ENCODE assay signal across 1 cellular context in genomic region chr12:123670882-123671728, GRCh38.
TF ChIP-seq lines count a peak whose summit lies in the region.

TSS of gene TCTN2 (plus strand) at chr12:123671113. CDS start at chr12:123671241, 128 bp downstream.

TF ChIP-seq in K562, 482 proteins besides CTCF, POLR2A, EP300 and RAD21 (continued from another document and continues in another):
- TF ChIP-seq FOXO4 (CRISPR knock-in tag; IDR thresholded peaks at IDR 0.05) (no peak), CBX2 (IDR thresholded peaks at IDR 0.05; ENCODE audit: insufficient read depth, low read length, poor library complexity, severe bottlenecking) (no peak), HINFP (tag; conservative IDR thresholded peaks at IDR 0.05; ENCODE audit: low read depth) (no peak), ZNF224 (CRISPR knock-in tag; IDR thresholded peaks at IDR 0.05) (no peak), E2F6 (IDR thresholded peaks at IDR 0.05; ENCODE audit: borderline replicate concordance in 1 of 2, extremely low read depth in 1 of 2, insufficient read depth in 1 of 2, insufficient read length in 1 of 2, low read depth in 1 of 2, low read length in 1 of 2, poor library complexity in 1 of 2, severe bottlenecking in 1 of 2) (peak in 1 of 2 experiments; percentile 54), MAZ (CRISPR knock-in tag; conservative IDR thresholded peaks at IDR 0.05 in 1 of 2, IDR thresholded peaks at IDR 0.05 in 1 of 2) (0 out of 4 replicates have a peak, but pooled peaks of 1 of the 2 experiments have one; percentile 19), RUNX1 (IDR thresholded peaks at IDR 0.05; ENCODE audit: low read depth) (no peak), ZNF780A (CRISPR knock-in tag; IDR thresholded peaks at IDR 0.05) (no peak), CREB3 (tag; conservative IDR thresholded peaks at IDR 0.05; ENCODE audit: low read depth) (no peak), RNF219 (CRISPR knock-in tag; IDR thresholded peaks at IDR 0.05) (no peak), PHB2 (IDR thresholded peaks at IDR 0.05; ENCODE audit: low read depth) (no peak), LCOR (CRISPR knock-in tag; IDR thresholded peaks at IDR 0.05) (no peak), L3MBTL2 (IDR thresholded peaks at IDR 0.05) (peak; percentile 70; the same call in 1 of the 2 replicates), PHF20 (IDR thresholded peaks at IDR 0.05; ENCODE audit: partially characterized antibody) (peak; percentile 79), PHF8 (IDR thresholded peaks at IDR 0.05; ENCODE audit: borderline replicate concordance, low read length) (peak; percentile 68; the same call in 1 of the 2 replicates), ZNF584 (CRISPR knock-in tag; IDR thresholded peaks at IDR 0.05; ENCODE audit: low read depth) (no peak), IRF2 (CRISPR knock-in tag; IDR thresholded peaks at IDR 0.05) (no peak), ATF1 (CRISPR knock-in tag; IDR thresholded peaks at IDR 0.05) (no peak), ATF1 (tag; IDR thresholded peaks at IDR 0.05) (0 out of 2 replicates have a peak, but pooled peaks have one; percentile 57), NEUROD1 (IDR thresholded peaks at IDR 0.05; ENCODE audit: borderline replicate concordance, low read depth, low read length, partially characterized antibody) (peak; percentile 70), HOXB6 (CRISPR knock-in tag; IDR thresholded peaks at IDR 0.05; ENCODE audit: borderline replicate concordance) (no peak), HDAC2 (IDR thresholded peaks at IDR 0.05) (peak; percentile 72; the same call in 1 of the 2 replicates), NCOR1 (IDR thresholded peaks at IDR 0.05) (no peak), HBP1 (CRISPR knock-in tag; IDR thresholded peaks at IDR 0.05) (no peak), ETS1 (conservative IDR thresholded peaks at IDR 0.05; ENCODE audit: control insufficient read depth, low read depth, low read length) (0 out of 2 replicates have a peak, but pooled peaks have one; percentile 37), HCFC1 (IDR thresholded peaks at IDR 0.05; ENCODE audit: low read depth, low read length) (peak; percentile 40; the same call in 1 of the 2 replicates), ID3 (CRISPR knock-in tag; IDR thresholded peaks at IDR 0.05) (no peak), ID3 (tag; IDR thresholded peaks at IDR 0.05) (no peak), U2AF2 (optimal IDR thresholded peaks at IDR 0.05; ENCODE audit: low read depth, low read length) (no peak), TRIM28 (IDR thresholded peaks at IDR 0.05) (no peak), TFAP4 (CRISPR knock-in tag; IDR thresholded peaks at IDR 0.05; ENCODE audit: borderline replicate concordance) (no peak), HDAC1 (IDR thresholded peaks at IDR 0.05) (peak in 1 of 2 experiments; percentile 96; a peak in 2 of 4 replicates), MBD1 (CRISPR knock-in tag; IDR thresholded peaks at IDR 0.05) (no peak), KLF1 (tag; IDR thresholded peaks at IDR 0.05) (no peak), PRDM10 (IDR thresholded peaks at IDR 0.05; ENCODE audit: partially characterized antibody) (no peak), BMI1 (IDR thresholded peaks at IDR 0.05; ENCODE audit: low read length) (peak; percentile 86), NCOA2 (IDR thresholded peaks at IDR 0.05; ENCODE audit: partially characterized antibody in 2 of 2) (no peak), GTF2A2 (tag; IDR thresholded peaks at IDR 0.05) (no peak), MYC (IDR thresholded peaks at IDR 0.05; ENCODE audit: low read depth, low read length) (0 out of 2 replicates have a peak, but pooled peaks have one; percentile 12), MYC (CRISPR knock-in tag; IDR thresholded peaks at IDR 0.05; ENCODE audit: borderline replicate concordance, low read depth) (no peak), BHLHE40 (IDR thresholded peaks at IDR 0.05; ENCODE audit: low read length) (no peak)
